Comparison of ENCODE assay signal across 1 cellular context in the genomic region with DNA sequence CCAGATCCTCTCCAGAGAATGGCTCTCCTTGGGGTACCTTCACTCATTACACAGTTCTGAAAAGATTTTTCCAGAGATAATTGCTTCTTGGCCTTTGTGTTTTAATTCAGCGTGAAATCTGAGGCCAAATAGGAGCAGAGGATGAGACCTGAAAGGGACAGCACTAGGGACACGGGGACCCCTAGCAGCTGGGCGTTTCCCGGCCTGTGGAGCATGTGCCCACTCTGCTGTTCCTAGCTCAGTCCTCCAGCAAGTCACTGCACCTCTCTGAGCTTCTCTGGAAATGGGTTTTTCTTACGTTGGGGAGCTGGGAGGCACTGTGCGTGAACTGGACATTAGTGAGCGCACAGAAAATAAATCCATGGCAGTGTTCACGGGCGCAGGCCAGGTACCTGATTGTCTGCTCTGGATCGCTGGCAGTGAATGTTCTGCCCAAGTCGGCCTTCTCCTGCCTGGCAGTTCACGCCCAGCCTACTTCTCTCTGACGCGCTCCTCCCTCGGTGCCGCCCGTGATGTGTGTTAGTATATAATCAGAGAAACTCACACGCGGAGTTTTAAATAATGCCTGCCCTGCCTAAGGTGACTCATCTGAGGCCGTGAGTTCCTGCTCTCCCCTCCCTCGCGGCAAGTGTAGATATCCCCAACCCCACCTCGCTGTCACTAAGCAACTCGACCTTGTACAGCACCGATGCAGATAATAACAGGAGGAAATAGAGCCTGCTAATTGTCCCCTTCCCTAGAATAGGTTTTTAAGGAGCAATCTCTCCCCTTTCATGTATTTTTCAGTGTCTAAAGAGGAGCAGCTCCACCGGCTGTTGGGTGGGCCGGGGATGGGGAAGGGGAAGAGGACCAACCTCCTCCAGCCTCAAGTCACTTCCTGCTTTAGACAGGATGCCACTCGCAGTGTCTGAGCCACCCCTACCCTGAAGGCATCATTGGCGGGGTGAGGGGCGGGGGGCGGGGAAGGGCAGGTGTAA.
TF ChIP-seq lines count a peak whose summit lies in the region.

No MANE protein-coding gene starts in this region.

TF ChIP-seq in HEK293, 187 proteins besides CTCF, POLR2A, EP300 and RAD21 (continued from another document):
- peak; percentile 38; the same call in 1 of the 2 replicates for TF ChIP-seq ZBTB17 (tag by site-specific recombination; IDR thresholded peaks at IDR 0.05)
